ENCODE assay signal across 1 cellular context in the genomic region with DNA sequence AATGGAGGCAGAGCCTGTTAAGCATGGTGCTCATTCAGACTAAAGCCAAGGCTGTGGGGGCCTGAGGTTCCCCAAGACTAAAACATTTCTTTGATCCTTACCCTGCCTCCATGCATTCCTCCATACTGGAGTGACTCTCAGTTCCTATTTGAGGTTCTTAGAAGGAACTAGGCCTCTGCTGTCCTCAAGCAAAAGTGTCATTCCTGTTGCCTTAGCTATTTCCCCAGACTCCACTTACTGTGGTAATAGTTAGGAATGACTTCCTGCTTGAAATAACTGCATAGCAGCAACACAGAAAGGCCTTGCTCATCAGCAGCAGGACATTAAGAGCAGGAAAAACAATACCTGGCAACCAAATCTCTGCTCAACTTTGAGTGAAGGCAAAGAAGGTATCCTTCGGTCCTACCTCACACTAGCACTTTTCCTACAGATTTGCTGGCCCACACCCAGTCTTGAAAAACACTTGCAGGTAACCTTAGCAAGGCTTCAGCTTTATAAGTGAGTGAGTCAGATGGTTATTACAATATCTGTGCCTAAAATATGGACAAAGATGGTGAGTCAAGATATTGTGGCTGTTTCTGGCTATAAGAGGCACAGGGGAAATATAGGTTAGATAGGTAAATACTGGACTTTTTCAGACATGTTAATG.
TF ChIP-seq lines count a peak whose summit lies in the region.

No MANE protein-coding gene starts in this region.

TF ChIP-seq in endothelial cell of umbilical vein, 7 proteins besides CTCF, POLR2A, EP300 and RAD21:
- no peak for TF ChIP-seq GATA2 (IDR thresholded peaks at IDR 0.05; ENCODE audit: insufficient read depth, insufficient read length, low read depth, low read length)
- no peak for TF ChIP-seq MYC (IDR thresholded peaks at IDR 0.05; ENCODE audit: low read depth, low read length)
- TF ChIP-seq FOS (IDR thresholded peaks at IDR 0.05; ENCODE audit: borderline replicate concordance, insufficient read depth, low read length), result no peak
- TF ChIP-seq, protein P1, sequence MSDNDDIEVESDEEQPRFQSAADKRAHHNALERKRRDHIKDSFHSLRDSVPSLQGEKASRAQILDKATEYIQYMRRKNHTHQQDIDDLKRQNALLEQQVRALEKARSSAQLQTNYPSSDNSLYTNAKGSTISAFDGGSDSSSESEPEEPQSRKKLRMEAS (IDR thresholded peaks at IDR 0.05; ENCODE audit: insufficient read depth, insufficient read length), result no peak
- no peak for TF ChIP-seq JUN (IDR thresholded peaks at IDR 0.05; ENCODE audit: borderline replicate concordance, insufficient read depth, insufficient read length, low read depth)
TF ChIP-seq in endothelial cell of umbilical vein: peak in this region for 0.
